8 cellular contexts compared by ENCODE assay signal in genomic region chr12:108562348-108563134, GRCh38. TPM values are rescaled to one million over a fixed set of nuclear protein-coding genes. Genes with fewer than 3 reads are reported as not detected.
DNase-seq lines count a peak whose midpoint lies in the region; ATAC-seq and TF ChIP-seq lines count a peak whose summit lies in the region.

TSS of gene ISCU (plus strand) at chr12:108562596. CDS start at chr12:108562623, 27 bp downstream.

- TF ChIP-seq CTCF in AG10803 (conservative IDR thresholded peaks at IDR 0.05; ENCODE audit: low read length) (no peak), spleen (IDR thresholded peaks at IDR 0.05 in 8 of 11, conservative IDR thresholded peaks at IDR 0.05 in 3 of 11) (peak in 5 of 11 experiments; percentile 11 to 42 (median 22))

- intact Hi-C loops in spleen (cut with DNase I; ENCODE audit: low total_unique reads): loop anchor here (2.0 to 10.0 kb wide), 3 partner anchors 56 to 532 kb away; partner anchors contain the start of genes ALKBH2 and UNG

- no peaks in the 10 kb centered on the region for H3K27me3 ChIP-seq in spleen (replicated peaks in 1 of 7)

- H3K4me1 ChIP-seq in spleen: peaks cover 61 to 89% (median 79%) of the 10 kb centered on the region in 6 donors

- peak; percentile 73 to 90 (median 76) for TF ChIP-seq POLR2A in spleen (IDR thresholded peaks at IDR 0.05)

- H3K36me3 ChIP-seq in spleen: peaks cover 4 to 49% (median 37%) of the 10 kb centered on the region in 6 donors

- no peaks in the 10 kb centered on the region for H3K9me3 ChIP-seq in spleen

- H3K4me3 ChIP-seq in AG10803 (ENCODE audit: low read length): peak within 1 kb of the TSS; percentile 100
- peak within 1 kb of the TSS; percentile 67 to 99 (median 92) for H3K4me3 ChIP-seq in spleen

- DNase-seq in AG10803 (ENCODE audit: low read depth) (peak; percentile 94), NCI-H446 (lab: John Stamatoyannopoulos, UW) (peak; percentile 95 to 99), inferior parietal cortex (ENCODE audit: extremely low spot score) (peak; percentile 98), spleen (peak; percentile 100)
- peak; percentile 98 for DNase-seq in activated CD4-positive, CD25-positive, alpha-beta regulatory T cell treated with anti-CD3 and anti-CD28 coated beads, Interleukin-2, amount 50 U/mL, for 16 hours (ENCODE audit: low read depth, low spot score)
- peak; percentile 98 for DNase-seq in central memory CD4-positive, alpha-beta T cell

- ATAC-seq in GM19043 (IDR thresholded peaks at IDR 0.05; ENCODE audit: low read depth, unreplicated experiment) (peak; percentile 48), HG03354 (IDR thresholded peaks at IDR 0.05; ENCODE audit: poor library complexity, severe bottlenecking, unreplicated experiment) (peak; percentile 55)

- 0 to 1% (median 0%) methylated on average over 26 to 72 of the region's 72 CpGs for WGBS in spleen, 5 donors

- H3K27ac ChIP-seq in spleen: peak within 1 kb of the TSS; percentile 90 to 98 (median 94)

RNA-seq across cellular contexts. Expression of gene ISCU, which starts in this region (rescaled TPM):
- 100 to 1,000 TPM in 6 of 7 donors, 10 to 100 TPM in 1; 98.9 to 220 (median 144) TPM for total RNA-seq in spleen
- 100 to 1,000 TPM; 182 to 204 (median 187) TPM for polyA plus RNA-seq in spleen

Comparison
In these comparisons a context has a peak if more than half of its experiments do, and no peak if none do; other contexts are left out.
1. Peak in every context shown above with its lines: DNase-seq, ATAC-seq, H3K4me3 ChIP-seq and H3K27ac ChIP-seq.